ENCODE assay signal across 9 cellular contexts in genomic region chr1:214018605-214019268, GRCh38. TPM values are rescaled to one million over a fixed set of nuclear protein-coding genes. Genes with fewer than 3 reads are reported as not detected.
DNase-seq lines count a peak whose midpoint lies in the region; ATAC-seq and TF ChIP-seq lines count a peak whose summit lies in the region.
"Had no signal": no experiment of that assay in that cellular context is flagged by ENCODE, and none has a peak within 500 bp of the region (broad histone marks: within the 10 kb centered on the region; RNA-seq: fewer than 3 reads in every experiment).

No MANE protein-coding gene starts in this region.

- H3K4me1 ChIP-seq in heart left ventricle (peaks cover 0 to 43% (median 5%) of the 10 kb centered on the region in 12 donors), OCI-LY7 (ENCODE audit: insufficient read depth, low read length, poor library complexity, severe bottlenecking) (no peaks in the 10 kb centered on the region), thyroid gland (peaks cover 6 to 11% of the 10 kb centered on the region in 2 donors)

- no peaks in the 10 kb centered on the region for H3K27me3 Mint-ChIP-seq in activated T-helper 2 cell treated with anti-CD3 and anti-CD28 coated beads, Interferon-gamma antibody, Interleukin-2, Interleukin-4, amounts not matched to agents 10 μg/mL and 5 μg/mL and 100 μg/mL, durations not matched to agents 14 hours and 24 hours and 36 hours (ENCODE audit: low read depth)
- H3K27me3 Mint-ChIP-seq: B cell had no signal

- POLR2A ChIA-PET in OCI-LY7 (lab: Charles Lee) = no interaction called here

- no peaks in the 10 kb centered on the region for H3K36me3 Mint-ChIP-seq in activated T-helper 2 cell treated with anti-CD3 and anti-CD28 coated beads, Interferon-gamma antibody, Interleukin-2, Interleukin-4, amounts not matched to agents 10 μg/mL and 5 μg/mL and 100 μg/mL, durations not matched to agents 14 hours and 24 hours and 36 hours (ENCODE audit: low read depth)

- H3K79me2 ChIP-seq in OCI-LY7 (ENCODE audit: insufficient read depth, low read depth, low read length) = no peaks in the 10 kb centered on the region

- H2AFZ ChIP-seq in OCI-LY7 (ENCODE audit: low read length) = no peak overlapping the region

- 33 to 35% (median 35%) methylated on average over 6 of the region's 6 CpGs for WGBS in heart left ventricle, 4 donors
- 45 to 54% methylated on average over 6 of the region's 6 CpGs for WGBS in thyroid gland, 2 donors

- intact Hi-C loops in heart left ventricle (cut with DNase I) (no loop called here), left cardiac atrium (cut with DNase I) (no loop called here), OCI-LY7 (cut with micrococcal nuclease; ENCODE audit: unreplicated experiment) (no loop called here), thyroid gland (cut with DNase I) (no loop called here)
- intact Hi-C loops in activated T-helper 2 cell treated with anti-CD3 and anti-CD28 coated beads, Interferon-gamma antibody, Interleukin-2, Interleukin-4, amounts not matched to agents 10 μg/mL and 5 μg/mL and 100 μg/mL, durations not matched to agents 14 hours and 24 hours and 36 hours (cut with micrococcal nuclease) = no loop called here

- H3K27me3 ChIP-seq in heart left ventricle (no peaks in the 10 kb centered on the region), thyroid gland (no peaks in the 10 kb centered on the region)

- H3K27ac Mint-ChIP-seq in activated T-helper 2 cell treated with anti-CD3 and anti-CD28 coated beads, Interferon-gamma antibody, Interleukin-2, Interleukin-4, amounts not matched to agents 10 μg/mL and 5 μg/mL and 100 μg/mL, durations not matched to agents 14 hours and 24 hours and 36 hours = no peak overlapping the region
- H3K27ac Mint-ChIP-seq: B cell had no signal

- H3K4me1 Mint-ChIP-seq in activated T-helper 2 cell treated with anti-CD3 and anti-CD28 coated beads, Interferon-gamma antibody, Interleukin-2, Interleukin-4, amounts not matched to agents 10 μg/mL and 5 μg/mL and 100 μg/mL, durations not matched to agents 14 hours and 24 hours and 36 hours (ENCODE audit: low read depth) = no peaks in the 10 kb centered on the region
- H3K4me1 Mint-ChIP-seq: B cell had no signal

- TF ChIP-seq CTCF in heart left ventricle (IDR thresholded peaks at IDR 0.05) (no peak), OCI-LY7 (conservative IDR thresholded peaks at IDR 0.05; ENCODE audit: low read length) (no peak), thyroid gland (IDR thresholded peaks at IDR 0.05) (no peak)

- no TSS peak for BruUV-seq in OCI-LY7 (replicated peaks; lab: Mats Ljungman, UMichigan)

- H4K20me1 ChIP-seq in OCI-LY7 (ENCODE audit: insufficient read depth, low read length) = no peaks in the 10 kb centered on the region

- CTCF ChIA-PET in OCI-LY7 (lab: Charles Lee; ENCODE audit: unreplicated experiment) = no interaction called here

- H3K27ac ChIP-seq in heart left ventricle (peak overlapping the region in 9 of 12 donors; percentile 1 to 62 (median 29)), OCI-LY7 (ENCODE audit: low read depth, low read length, poor library complexity, severe bottlenecking) (no peak overlapping the region), thyroid gland (peak overlapping the region; percentile 1 to 54 (median 18))

- DNase-seq in heart left ventricle (no peak), left cardiac atrium (no peak), OCI-LY7 (ENCODE audit: low spot score) (peak; percentile 1), thyroid gland (no peak), islet precursor cell (no peak), HuH-7.5 (ENCODE audit: low spot score) (no peak)
- DNase-seq in activated T-helper 2 cell treated with anti-CD3 and anti-CD28 coated beads, Interferon-gamma antibody, Interleukin-2, Interleukin-4, amounts not matched to agents 10 μg/mL and 5 μg/mL and 100 μg/mL, durations not matched to agents 14 hours and 24 hours and 36 hours (ENCODE audit: low spot score) = no peak

- H3K9me3 ChIP-seq in heart left ventricle (no peaks in the 10 kb centered on the region), OCI-LY7 (ENCODE audit: low read length) (no peaks in the 10 kb centered on the region), thyroid gland (no peaks in the 10 kb centered on the region)

- no peaks in the 10 kb centered on the region for H3K9me3 Mint-ChIP-seq in activated T-helper 2 cell treated with anti-CD3 and anti-CD28 coated beads, Interferon-gamma antibody, Interleukin-2, Interleukin-4, amounts not matched to agents 10 μg/mL and 5 μg/mL and 100 μg/mL, durations not matched to agents 14 hours and 24 hours and 36 hours

- H3K4me3 Mint-ChIP-seq in activated T-helper 2 cell treated with anti-CD3 and anti-CD28 coated beads, Interferon-gamma antibody, Interleukin-2, Interleukin-4, amounts not matched to agents 10 μg/mL and 5 μg/mL and 100 μg/mL, durations not matched to agents 14 hours and 24 hours and 36 hours (ENCODE audit: low read depth) = no peak overlapping the region
- H3K4me3 Mint-ChIP-seq: B cell had no signal

- H3K4me2 ChIP-seq in OCI-LY7 (ENCODE audit: low read length) = no peak overlapping the region

- peaks cover 0 to 10% (median 0%) of the 10 kb centered on the region in 9 donors for H3K36me3 ChIP-seq in heart left ventricle
- no peaks in the 10 kb centered on the region for H3K36me3 ChIP-seq in OCI-LY7 (ENCODE audit: insufficient read depth, low read length)
- peaks cover 0 to 3% of the 10 kb centered on the region in 2 donors for H3K36me3 ChIP-seq in thyroid gland

- no peaks in the 10 kb centered on the region for H3K9me2 ChIP-seq in OCI-LY7 (ENCODE audit: insufficient read depth, low read length)

- TF ChIP-seq POLR2A in heart left ventricle (IDR thresholded peaks at IDR 0.05) (no peak), thyroid gland (IDR thresholded peaks at IDR 0.05) (no peak)

- no peak overlapping the region for H3K4me3 ChIP-seq in heart left ventricle
- H3K4me3 ChIP-seq in OCI-LY7 (ENCODE audit: low read depth, low read length, poor library complexity, severe bottlenecking) = no peak overlapping the region
- H3K4me3 ChIP-seq in thyroid gland (replicated peaks in 1 of 3) = no peak overlapping the region

- ATAC-seq in heart left ventricle (no peak), left cardiac atrium (no peak), HG03159 (IDR thresholded peaks at IDR 0.05; ENCODE audit: unreplicated experiment) (peak; percentile 69)

RNA-seq across cellular contexts. Expression of gene PROX1, which starts 31.0 kb away (rescaled TPM):
- 100 to 1,000 TPM in 4 of 9 donors, 10 to 100 TPM in 5; 44.6 to 145 (median 96.4) TPM for total RNA-seq in heart left ventricle
- 1 to 10 TPM; 6.9 to 9.8 TPM for polyA plus RNA-seq in heart left ventricle
- total RNA-seq in left cardiac atrium = 10 to 100 TPM; 59.5 to 77.9 TPM
- total RNA-seq in OCI-LY7 (2014; rRNA removed; shearing (Covaris generic)) = not detected in 2 replicates
- not detected in 2 replicates for total RNA-seq in OCI-LY7 (2022)
- total RNA-seq in thyroid gland = 10 to 100 TPM; 34.6 to 51.3 (median 38.4) TPM
- total RNA-seq in activated T-helper 2 cell treated with anti-CD3 and anti-CD28 coated beads, Interferon-gamma antibody, Interleukin-2, Interleukin-4, amounts not matched to agents 10 μg/mL and 5 μg/mL and 100 μg/mL, durations not matched to agents 14 hours and 24 hours and 36 hours = not detected in 2 replicates

Comparison
In these comparisons a context has a peak if more than half of its experiments do, and no peak if none do; other contexts are left out.
1. RNA of gene PROX1, which starts 31.0 kb away (total RNA-seq): 44.6 to 145 TPM in heart left ventricle, 59.5 to 77.9 TPM in left cardiac atrium and 34.6 to 51.3 TPM in thyroid gland; not detected in activated T-helper 2 cell treated with anti-CD3 and anti-CD28 coated beads, Interferon-gamma antibody, Interleukin-2, Interleukin-4, amounts not matched to agents 10 μg/mL and 5 μg/mL and 100 μg/mL, durations not matched to agents 14 hours and 24 hours and 36 hours and not detected in OCI-LY7; every median in the first group is over 10 times any median in the second.